Comparison of ENCODE assay signal across 8 cellular contexts in genomic region chr14:31456841-31457664, GRCh38.
DNase-seq lines count a peak whose midpoint lies in the region; ATAC-seq and TF ChIP-seq lines count a peak whose summit lies in the region.

Gene DTD2, minus strand, starts transcription at chr14:31457506. Its CDS starts 113 bp downstream, at chr14:31457393.

- H3K4me1 ChIP-seq in mucosa of rectum (ENCODE audit: control insufficient read depth in 2 of 2, insufficient read depth in 2 of 2, low read length in 2 of 2): peaks cover 0 to 7% of the 10 kb centered on the region in 2 donors

- H3K9ac ChIP-seq in mucosa of rectum (ENCODE audit: low read depth in 1 of 2, low read length in 2 of 2): peak within 1 kb of the TSS; percentile 88 to 93

- no peaks in the 10 kb centered on the region for H3K27me3 ChIP-seq in mucosa of rectum (ENCODE audit: control insufficient read depth in 2 of 2, insufficient read depth in 2 of 2, low read length in 2 of 2)

- TF ChIP-seq EP300 in Ishikawa (IDR thresholded peaks at IDR 0.05; ENCODE audit: borderline replicate concordance): no peak

- H3K4me3 ChIP-seq in mucosa of rectum (ENCODE audit: low read length in 2 of 2): peak within 1 kb of the TSS; percentile 86 to 90

- H3K9me3 ChIP-seq in mucosa of rectum (ENCODE audit: control insufficient read depth in 2 of 2, low read length in 2 of 2): no peaks in the 10 kb centered on the region

- TF ChIP-seq RAD21 in Ishikawa (IDR thresholded peaks at IDR 0.05; ENCODE audit: low read depth): no peak

- peak within 1 kb of the TSS; percentile 53 for H3K27ac ChIP-seq in epithelial cell of prostate
- peak within 1 kb of the TSS; percentile 83 to 87 for H3K27ac ChIP-seq in mucosa of rectum (ENCODE audit: low read depth in 2 of 2, low read length in 2 of 2)

- DNase-seq in DMS153 (lab: John Stamatoyannopoulos, UW) (peak; percentile 89), OCI-M2 (lab: John Stamatoyannopoulos, UW; ENCODE audit: unreplicated experiment) (peak; percentile 87), epithelial cell of prostate (ENCODE audit: low read depth, low spot score) (peak; percentile 58)
- DNase-seq in activated T-cell treated with anti-CD3 and anti-CD28 coated beads, Interleukin-2, amount 50 U/mL, for 1 hour: peak; percentile 93
- peak; percentile 92 for DNase-seq in stimulated activated CD8-positive, alpha-beta memory T cell treated with anti-CD3 and anti-CD28 coated beads, Interleukin-4, amount 100 ng/mL, for 48 hours

- peaks cover 3 to 10% of the 10 kb centered on the region in 2 donors for H3K36me3 ChIP-seq in mucosa of rectum (ENCODE audit: control insufficient read depth in 2 of 2, insufficient read depth in 2 of 2, low read length in 2 of 2)

- peak; percentile 97 for ATAC-seq in GM21576 (IDR thresholded peaks at IDR 0.05; ENCODE audit: unreplicated experiment)

TF ChIP-seq in Ishikawa, 13 proteins besides CTCF, POLR2A, EP300 and RAD21:
- TF ChIP-seq TAF1 (IDR thresholded peaks at IDR 0.05; ENCODE audit: low read depth) (peak; percentile 91), USF1 (IDR thresholded peaks at IDR 0.05) (peak; percentile 39; the same call in 1 of the 2 replicates), ZBTB7A (IDR thresholded peaks at IDR 0.05; ENCODE audit: low read depth) (no peak), TCF12 (IDR thresholded peaks at IDR 0.05; ENCODE audit: low read depth) (no peak), CEBPB (IDR thresholded peaks at IDR 0.05) (no peak), EGR1 (IDR thresholded peaks at IDR 0.05) (no peak), NFIC (IDR thresholded peaks at IDR 0.05) (no peak), MAX (IDR thresholded peaks at IDR 0.05) (peak; percentile 86), YY1 (IDR thresholded peaks at IDR 0.05; ENCODE audit: low read depth) (peak; percentile 79)

Comparison
In these comparisons a context has a peak if more than half of its experiments do, and no peak if none do; other contexts are left out.
1. Peak in every context shown above with its lines: DNase-seq, ATAC-seq, H3K4me3 ChIP-seq and H3K27ac ChIP-seq.